Comparison of ENCODE assay signal across 16 cellular contexts in the genomic region with DNA sequence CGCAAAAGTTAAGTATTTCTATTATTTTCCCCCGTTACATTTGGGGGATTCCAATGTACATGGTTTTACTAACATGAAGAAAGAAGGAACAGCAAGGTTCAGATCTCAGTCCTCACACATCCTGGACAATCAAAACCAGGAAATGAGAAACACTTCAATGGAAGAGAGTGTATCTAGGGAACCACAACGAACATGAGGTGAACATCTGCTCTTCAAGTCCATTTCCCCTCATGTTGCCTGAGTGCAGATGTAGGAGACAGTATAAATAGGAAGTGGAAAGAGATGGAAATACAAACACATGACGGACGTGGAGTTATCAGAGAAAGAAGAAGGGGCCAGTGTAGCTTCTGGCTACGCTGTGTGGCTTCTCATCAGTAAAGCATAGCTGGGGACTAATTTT. TPM values are rescaled to one million over a fixed set of nuclear protein-coding genes. Genes with fewer than 3 reads are reported as not detected.
DNase-seq lines count a peak whose midpoint lies in the region; ATAC-seq, FAIRE-seq and TF ChIP-seq lines count a peak whose summit lies in the region.
"Had no signal": no experiment of that assay in that cellular context is flagged by ENCODE, and none has a peak within 500 bp of the region (broad histone marks: within the 10 kb centered on the region; RNA-seq: fewer than 3 reads in every experiment).

No MANE protein-coding gene starts in this region.

- CTCF ChIA-PET in endothelial cell of umbilical vein (lab: Charles Lee): interaction anchor here (1.2 kb wide), 1 partner anchor 20 kb away, joined by 3 read pairs; no protein-coding TSS in a partner anchor

- H3K79me2 ChIP-seq in endothelial cell of umbilical vein (ENCODE audit: control insufficient read depth, insufficient read depth, low read length): peaks cover 3% of the 10 kb centered on the region

- no peak overlapping the region for H3K4me3 ChIP-seq in AG10803 (ENCODE audit: low read length)
- H3K4me3 ChIP-seq in endothelial cell of umbilical vein (replicated peaks in 1 of 3; ENCODE audit: insufficient read depth in 1 of 3, low read depth in 1 of 3, low read length in 3 of 3): no peak overlapping the region
- H3K4me3 ChIP-seq in suprapubic skin: no peak overlapping the region
- H3K4me3 ChIP-seq: tibial nerve had no signal

- FAIRE-seq in H54 (lab: Jason Lieb, UNC) (peak; percentile 11), endothelial cell of umbilical vein (lab: Jason Lieb, UNC) (peak; percentile 42)
- FAIRE-seq: GM12892 had no signal

- no peaks in the 10 kb centered on the region for H3K27me3 ChIP-seq in endothelial cell of umbilical vein (ENCODE audit: control insufficient read depth in 2 of 2, insufficient read depth in 2 of 2, low read length in 2 of 2)
- no peaks in the 10 kb centered on the region for H3K27me3 ChIP-seq in suprapubic skin
- H3K27me3 ChIP-seq: tibial nerve had no signal

- no peaks in the 10 kb centered on the region for H4K20me1 ChIP-seq in endothelial cell of umbilical vein (replicated peaks; ENCODE audit: control insufficient read depth, extremely low read depth, insufficient read depth, low read length)

- 67% methylated on average over 6 of the region's 6 CpGs for WGBS in suprapubic skin

- TF ChIP-seq POLR2A in H54 (IDR thresholded peaks at IDR 0.05; ENCODE audit: low read depth, low read length): no peak
- TF ChIP-seq POLR2A in endothelial cell of umbilical vein (IDR thresholded peaks at IDR 0.05; ENCODE audit: low read depth, low read length): no peak
- TF ChIP-seq POLR2A in suprapubic skin (IDR thresholded peaks at IDR 0.05): no peak

- H2AFZ ChIP-seq in endothelial cell of umbilical vein (ENCODE audit: low read depth, low read length): peak overlapping the region; percentile 59

- peak; percentile 67 for DNase-seq in AG10803 (ENCODE audit: low read depth)
- no peak for DNase-seq in H54 (ENCODE audit: insufficient read length, low spot score)
- DNase-seq in NCI-H748 (lab: John Stamatoyannopoulos, UW; ENCODE audit: unreplicated experiment): peak; percentile 62
- peak; percentile 66 for DNase-seq in endothelial cell of umbilical vein (ENCODE audit: low read depth, low spot score)
- DNase-seq in LoVo (ENCODE audit: low spot score): no peak
- no peak for DNase-seq in suprapubic skin (ENCODE audit: low spot score in 2 of 2)
- no peak for DNase-seq in ureter (ENCODE audit: low spot score)
- DNase-seq: NCI-H1105; NK-92 treated with Interleukin-12 subunit alpha and Interleukin-12 subunit beta, amount 100 ng/mL, for 24 hours; stimulated activated CD4-positive, alpha-beta T cell treated with anti-CD3 and anti-CD28 coated beads, Interleukin-2, amount 100 ng/mL, for 24 hours; stimulated activated CD8-positive, alpha-beta memory T cell treated with anti-CD3 and anti-CD28 coated beads, Interleukin-4, amount 100 ng/mL, for 48 hours had no signal

- H3K9ac ChIP-seq in endothelial cell of umbilical vein (replicated peaks; ENCODE audit: extremely low read depth, insufficient read depth, low read length): no peak overlapping the region

- no peaks in the 10 kb centered on the region for H3K9me1 ChIP-seq in endothelial cell of umbilical vein (replicated peaks; ENCODE audit: control insufficient read depth, extremely low read depth, insufficient read depth, low read length)

- H3K27ac ChIP-seq in endothelial cell of umbilical vein (ENCODE audit: insufficient read depth, low read depth, low read length): no peak overlapping the region
- no peak overlapping the region for H3K27ac ChIP-seq in suprapubic skin
- H3K27ac ChIP-seq: epithelial cell of prostate, tibial nerve had no signal

- no peak for ATAC-seq in GM21390 (IDR thresholded peaks at IDR 0.05; ENCODE audit: unreplicated experiment)
- ATAC-seq: natural killer cell treated with Interleukin-12 subunit alpha and Interleukin-12 subunit beta and Interleukin-15 and Interleukin-18, amount 100 ng/mL, for 72 hours had no signal

- no peak for TF ChIP-seq CTCF in AG10803 (conservative IDR thresholded peaks at IDR 0.05; ENCODE audit: low read length)
- no peak for TF ChIP-seq CTCF in endothelial cell of umbilical vein (IDR thresholded peaks at IDR 0.05; ENCODE audit: extremely low read depth in 1 of 2, insufficient read depth in 1 of 2, low read depth in 1 of 2, low read length in 2 of 2)
- TF ChIP-seq CTCF in suprapubic skin (IDR thresholded peaks at IDR 0.05): no peak

- no peak for TF ChIP-seq EP300 in suprapubic skin (IDR thresholded peaks at IDR 0.05)

- intact Hi-C loops in endothelial cell of umbilical vein (cut with micrococcal nuclease): no loop called here

- peaks cover 10% of the 10 kb centered on the region for H3K4me1 ChIP-seq in endothelial cell of umbilical vein (ENCODE audit: control insufficient read depth, extremely low read depth, insufficient read depth, low read length)
- H3K4me1 ChIP-seq in suprapubic skin: no peaks in the 10 kb centered on the region
- H3K4me1 ChIP-seq: tibial nerve had no signal

- dilution Hi-C loops in endothelial cell of umbilical vein (cut with MboI; ENCODE audit: extremely low pct_ligation_motif_present, low sequenced_read_pairs): no loop called here

- POLR2A ChIA-PET in endothelial cell of umbilical vein (lab: Charles Lee): no interaction called here

- H3K36me3 ChIP-seq in endothelial cell of umbilical vein (ENCODE audit: control insufficient read depth in 2 of 2, extremely low read depth in 1 of 2, insufficient read depth in 2 of 2, low read length in 2 of 2) (no peaks in the 10 kb centered on the region), suprapubic skin (no peaks in the 10 kb centered on the region)
- H3K36me3 ChIP-seq: tibial nerve had no signal

- no TSS peak for BruUV-seq in endothelial cell of umbilical vein (replicated peaks; lab: Mats Ljungman, UMichigan)

- H3K4me2 ChIP-seq in endothelial cell of umbilical vein (ENCODE audit: insufficient read depth, low read length): peak overlapping the region; percentile 17

- H3K9me3 ChIP-seq in endothelial cell of umbilical vein (replicated peaks; ENCODE audit: control insufficient read depth, insufficient read depth, low read length) (no peaks in the 10 kb centered on the region), suprapubic skin (no peaks in the 10 kb centered on the region)
- H3K9me3 ChIP-seq: tibial nerve had no signal

TF ChIP-seq in endothelial cell of umbilical vein, 7 proteins besides CTCF, POLR2A, EP300 and RAD21:
- TF ChIP-seq GATA2 (IDR thresholded peaks at IDR 0.05; ENCODE audit: insufficient read depth, insufficient read length, low read depth, low read length): no peak
- TF ChIP-seq FOS (IDR thresholded peaks at IDR 0.05; ENCODE audit: borderline replicate concordance, insufficient read depth, low read length): no peak
- TF ChIP-seq EZH2 (IDR thresholded peaks at IDR 0.05; ENCODE audit: borderline replicate concordance, low read depth, low read length, severe bottlenecking): no peak
- TF ChIP-seq POLR2AphosphoS5 (IDR thresholded peaks at IDR 0.05; ENCODE audit: insufficient read depth, low read depth, low read length): no peak
- no peak for TF ChIP-seq MYC (IDR thresholded peaks at IDR 0.05; ENCODE audit: low read depth, low read length)
- no peak for TF ChIP-seq JUN (IDR thresholded peaks at IDR 0.05; ENCODE audit: borderline replicate concordance, insufficient read depth, insufficient read length, low read depth)
- TF ChIP-seq, protein P1, sequence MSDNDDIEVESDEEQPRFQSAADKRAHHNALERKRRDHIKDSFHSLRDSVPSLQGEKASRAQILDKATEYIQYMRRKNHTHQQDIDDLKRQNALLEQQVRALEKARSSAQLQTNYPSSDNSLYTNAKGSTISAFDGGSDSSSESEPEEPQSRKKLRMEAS (IDR thresholded peaks at IDR 0.05; ENCODE audit: insufficient read depth, insufficient read length): no peak

RNA-seq across cellular contexts. Expression of a gene that starts 52.6 kb away (rescaled TPM):
- total RNA-seq in endothelial cell of umbilical vein: 23.3 and 29.0 TPM in 2 replicates
- 20.1 and 24.9 TPM in 2 replicates for polyA plus RNA-seq in endothelial cell of umbilical vein
- polyA plus RNA-seq in endothelial cell of umbilical vein (2011; cell fraction: cytosol; rRNA removed): 34.0 and 35.0 TPM in 2 replicates
- 37.7 and 42.8 TPM in 2 replicates for polyA plus RNA-seq in endothelial cell of umbilical vein (2011; cell fraction: nucleus; rRNA removed)
- 16.1 and 30.5 TPM in 2 replicates for polyA plus RNA-seq in endothelial cell of umbilical vein (2012)
- polyA minus RNA-seq in endothelial cell of umbilical vein: 46.2 and 58.7 TPM in 2 replicates
- polyA minus RNA-seq in endothelial cell of umbilical vein (2011; cell fraction: cytosol; rRNA and poly(A)+ RNA removed): 11.6 TPM
- polyA minus RNA-seq in endothelial cell of umbilical vein (2011; cell fraction: nucleus; rRNA and poly(A)+ RNA removed): 59.2 and 73.1 TPM in 2 replicates
- 1 to 10 TPM; 1.6 to 4.9 (median 3.6) TPM for total RNA-seq in suprapubic skin
- 13.4 TPM for total RNA-seq in ureter

Comparison
In these comparisons a context has a peak if more than half of its experiments do, and no peak if none do; other contexts are left out.
1. DNase-seq: peak in AG10803 (single experiment), NCI-H748 (single experiment) and endothelial cell of umbilical vein (single experiment); none in H54 (single experiment), LoVo (single experiment), suprapubic skin (0 of 2) and ureter (single experiment).